ENCODE assay signal across 11 cellular contexts in genomic region chr11:46590740-46591606, GRCh38. TPM values are rescaled to one million over a fixed set of nuclear protein-coding genes. Genes with fewer than 3 reads are reported as not detected.
DNase-seq lines count a peak whose midpoint lies in the region; FAIRE-seq and TF ChIP-seq lines count a peak whose summit lies in the region.
"Had no signal": no experiment of that assay in that cellular context is flagged by ENCODE, and none has a peak within 500 bp of the region (broad histone marks: within the 10 kb centered on the region; RNA-seq: fewer than 3 reads in every experiment).

No MANE protein-coding gene starts in this region.

- no peak for FAIRE-seq in kidney (lab: Jason Lieb, UNC)

- H3K27me3 Mint-ChIP-seq in activated naive CD4-positive, alpha-beta T cell treated with anti-CD3 and anti-CD28 coated beads, Interleukin-2, amount 10 ng/mL, durations not matched to agents 7 days and 5 days, result no peaks in the 10 kb centered on the region
- no peaks in the 10 kb centered on the region for H3K27me3 Mint-ChIP-seq in activated T-helper 1 cell treated with anti-CD3 and anti-CD28 coated beads, Interleukin-12 subunit alpha, Interleukin-12 subunit beta, Interleukin-2, Interleukin-4 antibody, amounts not matched to agents 30 ng/mL and 10 ng/mL and 1 ng/mL, durations not matched to agents 14 hours and 24 hours and 36 hours (ENCODE audit: insufficient read depth)
- H3K27me3 Mint-ChIP-seq in type B pancreatic cell, result no peaks in the 10 kb centered on the region

- peak overlapping the region; percentile 24 for H3K4me3 Mint-ChIP-seq in activated naive CD4-positive, alpha-beta T cell treated with anti-CD3 and anti-CD28 coated beads, Interleukin-2, amount 10 ng/mL, durations not matched to agents 7 days and 5 days
- peak overlapping the region; percentile 8 for H3K4me3 Mint-ChIP-seq in activated T-helper 1 cell treated with anti-CD3 and anti-CD28 coated beads, Interleukin-12 subunit alpha, Interleukin-12 subunit beta, Interleukin-2, Interleukin-4 antibody, amounts not matched to agents 30 ng/mL and 10 ng/mL and 1 ng/mL, durations not matched to agents 14 hours and 24 hours and 36 hours
- peak overlapping the region; percentile 65 for H3K4me3 Mint-ChIP-seq in type B pancreatic cell

- H3K36me3 ChIP-seq in kidney (ENCODE audit: control insufficient read depth in 1 of 2, insufficient read depth in 2 of 2, low read length in 2 of 2), result no peaks in the 10 kb centered on the region

- TF ChIP-seq CTCF in kidney (IDR thresholded peaks at IDR 0.05; ENCODE audit: borderline replicate concordance, extremely low read depth, insufficient read depth) (no peak), type B pancreatic cell (conservative IDR thresholded peaks at IDR 0.05) (no peak)

- peak overlapping the region in 1 of 2 donors; percentile 48 for H3K27ac ChIP-seq in kidney (ENCODE audit: low read depth in 2 of 2, low read length in 2 of 2)
- H3K27ac ChIP-seq in substantia nigra (ENCODE audit: low read depth, low read length, poor library complexity, severe bottlenecking), result no peak overlapping the region

- no peaks in the 10 kb centered on the region for H3K9me3 Mint-ChIP-seq in activated naive CD4-positive, alpha-beta T cell treated with anti-CD3 and anti-CD28 coated beads, Interleukin-2, amount 10 ng/mL, durations not matched to agents 7 days and 5 days
- H3K9me3 Mint-ChIP-seq in activated T-helper 1 cell treated with anti-CD3 and anti-CD28 coated beads, Interleukin-12 subunit alpha, Interleukin-12 subunit beta, Interleukin-2, Interleukin-4 antibody, amounts not matched to agents 30 ng/mL and 10 ng/mL and 1 ng/mL, durations not matched to agents 14 hours and 24 hours and 36 hours, result no peaks in the 10 kb centered on the region
- H3K9me3 Mint-ChIP-seq in type B pancreatic cell, result no peaks in the 10 kb centered on the region

- H3K4me3 ChIP-seq in kidney (ENCODE audit: low read length in 2 of 2), result peak overlapping the region; percentile 23 to 37

- no peaks in the 10 kb centered on the region for H3K9me3 ChIP-seq in kidney (ENCODE audit: control insufficient read depth in 1 of 2, low read length in 2 of 2)

- no peak for DNase-seq in activated naive CD4-positive, alpha-beta T cell treated with anti-CD3 and anti-CD28 coated beads, Interleukin-2, amount 10 ng/mL, durations not matched to agents 7 days and 5 days
- DNase-seq in activated naive CD4-positive, alpha-beta T cell treated with Interleukin-2 at 50 U/mL for 16 hours, result no peak
- no peak for DNase-seq in activated T-helper 1 cell treated with anti-CD3 and anti-CD28 coated beads, Interleukin-12 subunit alpha, Interleukin-12 subunit beta, Interleukin-2, Interleukin-4 antibody, amounts not matched to agents 30 ng/mL and 10 ng/mL and 1 ng/mL, durations not matched to agents 14 hours and 24 hours and 36 hours (ENCODE audit: low spot score)
- no peak for DNase-seq in kidney
- no peak for DNase-seq in type B pancreatic cell (ENCODE audit: extremely low spot score, unreplicated experiment)
- no peak for DNase-seq in NCI-H2081 (lab: John Stamatoyannopoulos, UW)
- no peak for DNase-seq in substantia nigra (lab: John Stamatoyannopoulos, UW)
- DNase-seq in stimulated activated naive CD4-positive, alpha-beta T cell (lab: John Stamatoyannopoulos, UW), result no peak
- DNase-seq: C1 segment of cervical spinal cord, left ventricle myocardium superior, NCI-H69 had no signal

- no peak overlapping the region for H3K9ac ChIP-seq in kidney (ENCODE audit: low read length in 2 of 2)

- H3K36me3 Mint-ChIP-seq in activated naive CD4-positive, alpha-beta T cell treated with anti-CD3 and anti-CD28 coated beads, Interleukin-2, amount 10 ng/mL, durations not matched to agents 7 days and 5 days, result peaks cover 21% of the 10 kb centered on the region
- H3K36me3 Mint-ChIP-seq in activated T-helper 1 cell treated with anti-CD3 and anti-CD28 coated beads, Interleukin-12 subunit alpha, Interleukin-12 subunit beta, Interleukin-2, Interleukin-4 antibody, amounts not matched to agents 30 ng/mL and 10 ng/mL and 1 ng/mL, durations not matched to agents 14 hours and 24 hours and 36 hours (ENCODE audit: low read depth), result peaks cover 16% of the 10 kb centered on the region
- peaks cover 7% of the 10 kb centered on the region for H3K36me3 Mint-ChIP-seq in type B pancreatic cell

- H3K27ac Mint-ChIP-seq in activated naive CD4-positive, alpha-beta T cell treated with anti-CD3 and anti-CD28 coated beads, Interleukin-2, amount 10 ng/mL, durations not matched to agents 7 days and 5 days, result peak overlapping the region; percentile 24
- no peak overlapping the region for H3K27ac Mint-ChIP-seq in activated T-helper 1 cell treated with anti-CD3 and anti-CD28 coated beads, Interleukin-12 subunit alpha, Interleukin-12 subunit beta, Interleukin-2, Interleukin-4 antibody, amounts not matched to agents 30 ng/mL and 10 ng/mL and 1 ng/mL, durations not matched to agents 14 hours and 24 hours and 36 hours
- H3K27ac Mint-ChIP-seq in type B pancreatic cell, result peak overlapping the region; percentile 27

- intact Hi-C loops in activated T-helper 1 cell treated with anti-CD3 and anti-CD28 coated beads, Interleukin-12 subunit alpha, Interleukin-12 subunit beta, Interleukin-2, Interleukin-4 antibody, amounts not matched to agents 30 ng/mL and 10 ng/mL and 1 ng/mL, durations not matched to agents 14 hours and 24 hours and 36 hours (cut with micrococcal nuclease), result loop anchor here (10.0 kb wide), 1 partner anchor 356 kb away; no protein-coding TSS in a partner anchor
- intact Hi-C loops in kidney (cut with DNase I), result no loop called here

- H3K4me1 ChIP-seq in kidney (ENCODE audit: control insufficient read depth in 1 of 2, insufficient read depth in 1 of 2, low read depth in 1 of 2, low read length in 2 of 2), result peaks cover 7 to 12% of the 10 kb centered on the region in 2 donors

- CTCF ChIA-PET in activated naive CD4-positive, alpha-beta T cell treated with anti-CD3 and anti-CD28 coated beads, Interleukin-2, amount 10 ng/mL, durations not matched to agents 7 days and 5 days (lab: Charles Lee), result no interaction called here

- H3K4me1 Mint-ChIP-seq in activated naive CD4-positive, alpha-beta T cell treated with anti-CD3 and anti-CD28 coated beads, Interleukin-2, amount 10 ng/mL, durations not matched to agents 7 days and 5 days, result peaks cover 49% of the 10 kb centered on the region
- H3K4me1 Mint-ChIP-seq in activated T-helper 1 cell treated with anti-CD3 and anti-CD28 coated beads, Interleukin-12 subunit alpha, Interleukin-12 subunit beta, Interleukin-2, Interleukin-4 antibody, amounts not matched to agents 30 ng/mL and 10 ng/mL and 1 ng/mL, durations not matched to agents 14 hours and 24 hours and 36 hours (ENCODE audit: low read depth), result peaks cover 38% of the 10 kb centered on the region
- peaks cover 27% of the 10 kb centered on the region for H3K4me1 Mint-ChIP-seq in type B pancreatic cell (ENCODE audit: unreplicated experiment)

RNA-seq across cellular contexts. Expression of gene AMBRA1, which starts 2.9 kb away (rescaled TPM):
- 35.7 and 37.9 TPM in 2 replicates for total RNA-seq in activated T-helper 1 cell treated with anti-CD3 and anti-CD28 coated beads, Interleukin-12 subunit alpha, Interleukin-12 subunit beta, Interleukin-2, Interleukin-4 antibody, amounts not matched to agents 30 ng/mL and 10 ng/mL and 1 ng/mL, durations not matched to agents 14 hours and 24 hours and 36 hours
- total RNA-seq in kidney, result 32.6 TPM
- polyA plus RNA-seq in kidney (ENCODE audit: insufficient read depth, low read depth, low replicate concordance), result 8.0 TPM
- total RNA-seq in type B pancreatic cell (ENCODE audit: low replicate concordance), result 34.5 and 38.8 TPM in 2 replicates

RNA-seq across cellular contexts. Expression of gene HARBI1, which starts 26.1 kb away (rescaled TPM):
- 4.5 and 5.3 TPM in 2 replicates for total RNA-seq in activated T-helper 1 cell treated with anti-CD3 and anti-CD28 coated beads, Interleukin-12 subunit alpha, Interleukin-12 subunit beta, Interleukin-2, Interleukin-4 antibody, amounts not matched to agents 30 ng/mL and 10 ng/mL and 1 ng/mL, durations not matched to agents 14 hours and 24 hours and 36 hours
- total RNA-seq in kidney, result 4.0 TPM
- 2.5 TPM for polyA plus RNA-seq in kidney (ENCODE audit: insufficient read depth, low read depth, low replicate concordance)
- 8.5 and 8.7 TPM in 2 replicates for total RNA-seq in type B pancreatic cell (ENCODE audit: low replicate concordance)

RNA-seq across cellular contexts. Expression of gene ATG13, which starts 26.4 kb away (rescaled TPM):
- total RNA-seq in activated T-helper 1 cell treated with anti-CD3 and anti-CD28 coated beads, Interleukin-12 subunit alpha, Interleukin-12 subunit beta, Interleukin-2, Interleukin-4 antibody, amounts not matched to agents 30 ng/mL and 10 ng/mL and 1 ng/mL, durations not matched to agents 14 hours and 24 hours and 36 hours, result 66.4 and 73.8 TPM in 2 replicates
- total RNA-seq in kidney, result 73.5 TPM
- 40.1 TPM for polyA plus RNA-seq in kidney (ENCODE audit: insufficient read depth, low read depth, low replicate concordance)
- total RNA-seq in type B pancreatic cell (ENCODE audit: low replicate concordance), result 67.3 and 67.7 TPM in 2 replicates

Comparison
In these comparisons a context has a peak if more than half of its experiments do, and no peak if none do; other contexts are left out.
1. H3K4me3 Mint-ChIP-seq: peak in every context shown above with its lines; median percentile 65 in type B pancreatic cell; 24 in activated naive CD4-positive, alpha-beta T cell treated with anti-CD3 and anti-CD28 coated beads, Interleukin-2, amount 10 ng/mL, durations not matched to agents 7 days and 5 days; 8 in activated T-helper 1 cell treated with anti-CD3 and anti-CD28 coated beads, Interleukin-12 subunit alpha, Interleukin-12 subunit beta, Interleukin-2, Interleukin-4 antibody, amounts not matched to agents 30 ng/mL and 10 ng/mL and 1 ng/mL, durations not matched to agents 14 hours and 24 hours and 36 hours.